Comparison of ENCODE assay signal across 16 cellular contexts in genomic region chr5:102591650-102592049, GRCh38.
A peak's percentile ranks its signal among the peaks of the same experiment; 100 is the strongest.
DNase-seq lines count a peak whose midpoint lies in the region; ATAC-seq and TF ChIP-seq lines count a peak whose summit lies in the region.
"Had no signal": no experiment of that assay in that cellular context is flagged by ENCODE, and none has a peak within 500 bp of the region (broad histone marks: within the 10 kb centered on the region; RNA-seq: fewer than 3 reads in every experiment).

No MANE protein-coding gene starts in this region.

- peaks cover 6% of the 10 kb centered on the region for H3K9me3 Mint-ChIP-seq in activated naive CD8-positive, alpha-beta T cell treated with anti-CD3 and anti-CD28 coated beads, Interleukin-2, amount 50 U/mL, for 24 hours
- peaks cover 3% of the 10 kb centered on the region for H3K9me3 Mint-ChIP-seq in activated naive CD8-positive, alpha-beta T cell treated with anti-CD3 and anti-CD28 coated beads for 36 hours
- peaks cover 3% of the 10 kb centered on the region for H3K9me3 Mint-ChIP-seq in stimulated activated effector memory CD8-positive, alpha-beta T cell treated with anti-CD3 and anti-CD28 coated beads, Interleukin-12 subunit alpha, Interleukin-12 subunit beta, amount 100 ng/mL, for 72 hours
- H3K9me3 Mint-ChIP-seq: natural killer cell treated with Interleukin-12 subunit alpha and Interleukin-12 subunit beta and Interleukin-15 and Interleukin-18, amount 100 ng/mL, for 72 hours had no signal

- peaks cover 22% of the 10 kb centered on the region for H3K4me1 Mint-ChIP-seq in activated naive CD8-positive, alpha-beta T cell treated with anti-CD3 and anti-CD28 coated beads, Interleukin-2, amount 50 U/mL, for 24 hours
- H3K4me1 Mint-ChIP-seq in activated naive CD8-positive, alpha-beta T cell treated with anti-CD3 and anti-CD28 coated beads for 36 hours = peaks cover 14% of the 10 kb centered on the region
- no peaks in the 10 kb centered on the region for H3K4me1 Mint-ChIP-seq in stimulated activated effector memory CD8-positive, alpha-beta T cell treated with anti-CD3 and anti-CD28 coated beads, Interleukin-12 subunit alpha, Interleukin-12 subunit beta, amount 100 ng/mL, for 72 hours

- no peak for TF ChIP-seq CTCF in coronary artery (IDR thresholded peaks at IDR 0.05)

- H3K27ac ChIP-seq in coronary artery = no peak overlapping the region
- H3K27ac ChIP-seq: WERI-Rb-1 had no signal

- H3K4me3 Mint-ChIP-seq in activated naive CD8-positive, alpha-beta T cell treated with anti-CD3 and anti-CD28 coated beads, Interleukin-2, amount 50 U/mL, for 24 hours = no peak overlapping the region
- H3K4me3 Mint-ChIP-seq in activated naive CD8-positive, alpha-beta T cell treated with anti-CD3 and anti-CD28 coated beads for 36 hours = no peak overlapping the region
- no peak overlapping the region for H3K4me3 Mint-ChIP-seq in stimulated activated effector memory CD8-positive, alpha-beta T cell treated with anti-CD3 and anti-CD28 coated beads, Interleukin-12 subunit alpha, Interleukin-12 subunit beta, amount 100 ng/mL, for 72 hours
- H3K4me3 Mint-ChIP-seq: natural killer cell treated with Interleukin-12 subunit alpha and Interleukin-12 subunit beta and Interleukin-15 and Interleukin-18, amount 100 ng/mL, for 72 hours had no signal

- H3K27ac Mint-ChIP-seq in activated naive CD8-positive, alpha-beta T cell treated with anti-CD3 and anti-CD28 coated beads, Interleukin-2, amount 50 U/mL, for 24 hours = no peak overlapping the region
- H3K27ac Mint-ChIP-seq in activated naive CD8-positive, alpha-beta T cell treated with anti-CD3 and anti-CD28 coated beads for 36 hours = no peak overlapping the region
- no peak overlapping the region for H3K27ac Mint-ChIP-seq in stimulated activated effector memory CD8-positive, alpha-beta T cell treated with anti-CD3 and anti-CD28 coated beads, Interleukin-12 subunit alpha, Interleukin-12 subunit beta, amount 100 ng/mL, for 72 hours
- H3K27ac Mint-ChIP-seq: natural killer cell treated with Interleukin-12 subunit alpha and Interleukin-12 subunit beta and Interleukin-15 and Interleukin-18, amount 100 ng/mL, for 72 hours had no signal

- DNase-seq in activated naive CD8-positive, alpha-beta T cell treated with anti-CD3 and anti-CD28 coated beads, Interleukin-2, amount 50 U/mL, for 24 hours = no peak
- no peak for DNase-seq in activated naive CD8-positive, alpha-beta T cell treated with anti-CD3 and anti-CD28 coated beads for 36 hours
- DNase-seq in stimulated activated effector memory CD8-positive, alpha-beta T cell treated with anti-CD3 and anti-CD28 coated beads, Interleukin-12 subunit alpha, Interleukin-12 subunit beta, amount 100 ng/mL, for 72 hours (ENCODE audit: low spot score in 2 of 2) = no peak
- DNase-seq in NCI-H2107 treated with DMSO at 0.1 percent for 48 hours (lab: John Stamatoyannopoulos, UW; ENCODE audit: unreplicated experiment) (no peak), DMS 273 (lab: John Stamatoyannopoulos, UW; ENCODE audit: unreplicated experiment) (no peak), coronary artery (ENCODE audit: low spot score) (no peak)
- DNase-seq: activated gamma-delta T cell treated with Interleukin-2 at 50 U/mL for 16 hours, EL, H7, NCI-H2227 treated with DMSO at 0.1 percent for 48 hours, small intestine, WERI-Rb-1 had no signal

- H3K4me3 ChIP-seq in coronary artery = no peak overlapping the region

- ATAC-seq in activated naive CD8-positive, alpha-beta T cell treated with anti-CD3 and anti-CD28 coated beads, Interleukin-2, amount 50 U/mL, for 24 hours = peak; percentile 90
- ATAC-seq in GM21529 (IDR thresholded peaks at IDR 0.05; ENCODE audit: unreplicated experiment) (peak; percentile 73), HG03097 (IDR thresholded peaks at IDR 0.05; ENCODE audit: low FRiP score, unreplicated experiment) (peak; percentile 88)
- peak; percentile 91 for ATAC-seq in stimulated activated effector memory CD8-positive, alpha-beta T cell treated with anti-CD3 and anti-CD28 coated beads, Interleukin-12 subunit alpha, Interleukin-12 subunit beta, amount 100 ng/mL, for 72 hours
- ATAC-seq: Right ventricle myocardium inferior had no signal

- no peaks in the 10 kb centered on the region for H3K36me3 Mint-ChIP-seq in activated naive CD8-positive, alpha-beta T cell treated with anti-CD3 and anti-CD28 coated beads, Interleukin-2, amount 50 U/mL, for 24 hours (ENCODE audit: low read depth)
- peaks cover 2% of the 10 kb centered on the region for H3K36me3 Mint-ChIP-seq in activated naive CD8-positive, alpha-beta T cell treated with anti-CD3 and anti-CD28 coated beads for 36 hours
- H3K36me3 Mint-ChIP-seq in stimulated activated effector memory CD8-positive, alpha-beta T cell treated with anti-CD3 and anti-CD28 coated beads, Interleukin-12 subunit alpha, Interleukin-12 subunit beta, amount 100 ng/mL, for 72 hours = no peaks in the 10 kb centered on the region
- H3K36me3 Mint-ChIP-seq: natural killer cell treated with Interleukin-12 subunit alpha and Interleukin-12 subunit beta and Interleukin-15 and Interleukin-18, amount 100 ng/mL, for 72 hours had no signal

- H3K27me3 Mint-ChIP-seq in activated naive CD8-positive, alpha-beta T cell treated with anti-CD3 and anti-CD28 coated beads, Interleukin-2, amount 50 U/mL, for 24 hours = peaks cover 7% of the 10 kb centered on the region
- peaks cover 11% of the 10 kb centered on the region for H3K27me3 Mint-ChIP-seq in activated naive CD8-positive, alpha-beta T cell treated with anti-CD3 and anti-CD28 coated beads for 36 hours
